In the genomic region with DNA sequence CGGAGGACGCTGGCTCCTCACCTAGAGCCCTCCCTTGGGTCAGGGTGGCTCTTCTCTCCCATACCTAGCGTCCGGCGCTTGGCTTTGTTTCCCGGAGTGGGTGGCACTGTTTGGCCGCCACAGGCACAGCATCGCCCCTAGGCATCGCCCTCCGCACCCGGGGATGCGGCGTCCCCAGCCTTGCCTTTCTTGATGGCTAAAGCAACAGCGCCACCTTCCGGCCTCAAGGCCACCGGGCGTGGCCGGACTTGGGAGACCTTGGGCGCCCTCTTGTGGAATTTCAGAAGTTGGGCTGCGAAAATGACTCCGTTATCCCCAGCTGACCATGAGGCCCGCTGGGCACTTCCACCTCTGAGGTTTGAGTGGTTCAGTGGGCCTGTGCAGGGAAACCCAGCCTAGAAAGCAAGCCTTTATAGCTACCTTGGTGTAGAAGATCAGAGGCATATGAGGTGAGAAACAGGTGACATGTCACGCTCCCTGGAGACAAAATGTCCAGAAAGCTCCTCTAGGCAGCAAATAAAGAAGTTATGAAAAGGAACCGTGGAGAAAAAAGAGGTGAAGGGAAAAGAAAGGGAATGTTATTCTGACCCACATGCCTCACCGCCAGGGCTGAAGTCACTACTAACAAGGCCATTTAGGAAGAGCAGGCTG, we compare ENCODE assay signal across 8 cellular contexts. TPM values are rescaled to one million over a fixed set of nuclear protein-coding genes. Genes with fewer than 3 reads are reported as not detected.
DNase-seq lines count a peak whose midpoint lies in the region; ATAC-seq and TF ChIP-seq lines count a peak whose summit lies in the region.

No MANE protein-coding gene starts in this region.

- H3K79me2 ChIP-seq in H9 (ENCODE audit: insufficient read depth, low read length), result no peaks in the 10 kb centered on the region

- H2BK120ac ChIP-seq in H9 (ENCODE audit: low read depth, low read length, poor library complexity, severe bottlenecking), result no peak overlapping the region

- no peak overlapping the region for H2AFZ ChIP-seq in H9 (ENCODE audit: low read length)

- no peak overlapping the region for H3K14ac ChIP-seq in H9 (ENCODE audit: insufficient read depth, low read length)

- H3K9ac ChIP-seq in H9 (ENCODE audit: extremely low read depth, insufficient read length, low read length) (no peak overlapping the region), subcutaneous abdominal adipose tissue (ENCODE audit: low read length in 5 of 5) (peak overlapping the region in 1 of 5 donors; percentile 57)

- no peaks in the 10 kb centered on the region for H4K20me1 ChIP-seq in H9 (ENCODE audit: control insufficient read depth, insufficient read depth, insufficient read length)

- H3K27me3 Mint-ChIP-seq in H9 (ENCODE audit: low read depth), result peaks cover 6% of the 10 kb centered on the region
- peaks cover 12% of the 10 kb centered on the region for H3K27me3 Mint-ChIP-seq in activated T-helper 17 cell treated with anti-CD3 and anti-CD28 coated beads, Interleukin-2, amount 50 U/mL, for 72 hours

- H3K4ac ChIP-seq in H9 (ENCODE audit: low read depth, low read length), result no peak overlapping the region

- H4K5ac ChIP-seq in H9 (ENCODE audit: insufficient read length, low read depth, low read length), result no peak overlapping the region

- no peak overlapping the region for H3K27ac Mint-ChIP-seq in H9
- peak overlapping the region; percentile 60 for H3K27ac Mint-ChIP-seq in activated T-helper 17 cell treated with anti-CD3 and anti-CD28 coated beads, Interleukin-2, amount 50 U/mL, for 72 hours

- no peak overlapping the region for H2BK5ac ChIP-seq in H9 (ENCODE audit: insufficient read length, low read length)

- H3K27me3 ChIP-seq in H9 (ENCODE audit: insufficient read depth, low read length), result no peaks in the 10 kb centered on the region
- no peaks in the 10 kb centered on the region for H3K27me3 ChIP-seq in MG63
- no peaks in the 10 kb centered on the region for H3K27me3 ChIP-seq in subcutaneous abdominal adipose tissue (ENCODE audit: control insufficient read depth in 5 of 5, insufficient read depth in 4 of 5, low read length in 5 of 5)

- no peak overlapping the region for H3K56ac ChIP-seq in H9 (ENCODE audit: insufficient read length, low read depth, low read length)

- H3K36me3 Mint-ChIP-seq in H9 (ENCODE audit: insufficient read depth in 1 of 3, low read depth in 3 of 3), result no peaks in the 10 kb centered on the region; a peak in 1 of 7 replicates
- H3K36me3 Mint-ChIP-seq in activated T-helper 17 cell treated with anti-CD3 and anti-CD28 coated beads, Interleukin-2, amount 50 U/mL, for 72 hours (ENCODE audit: low read depth), result no peaks in the 10 kb centered on the region

- no peak overlapping the region for H4K91ac ChIP-seq in H9 (ENCODE audit: insufficient read length, low read depth, low read length)

- no peak overlapping the region for H3K18ac ChIP-seq in H9 (ENCODE audit: insufficient read length, low read depth, low read length)

- no peaks in the 10 kb centered on the region for H3K9me3 ChIP-seq in H9 (ENCODE audit: control insufficient read depth, low read depth, low read length)
- 0 out of 2 replicates have a peak, but pooled peaks cover under 1% of the 10 kb centered on the region for H3K9me3 ChIP-seq in MG63
- H3K9me3 ChIP-seq in subcutaneous abdominal adipose tissue (ENCODE audit: control insufficient read depth in 5 of 5, low read length in 5 of 5), result no peaks in the 10 kb centered on the region

- no peak overlapping the region for H2BK15ac ChIP-seq in H9 (ENCODE audit: low read depth, low read length)

- no peak overlapping the region for H3K23ac ChIP-seq in H9 (ENCODE audit: insufficient read length, low read depth, low read length)

- TF ChIP-seq CTCF in H9 (conservative IDR thresholded peaks at IDR 0.05) (peak; percentile 100), fibroblast of villous mesenchyme (IDR thresholded peaks at IDR 0.05; ENCODE audit: insufficient read depth, low read depth, low read length) (peak; percentile 100)

- H3K36me3 ChIP-seq in MG63 (no peaks in the 10 kb centered on the region), subcutaneous abdominal adipose tissue (ENCODE audit: control insufficient read depth in 5 of 5, insufficient read depth in 5 of 5, low read length in 5 of 5) (no peaks in the 10 kb centered on the region)

- H3K4me3 ChIP-seq in MG63, result no peak overlapping the region
- no peak overlapping the region for H3K4me3 ChIP-seq in fibroblast of villous mesenchyme (ENCODE audit: low read depth, low read length)
- H3K4me3 ChIP-seq in subcutaneous abdominal adipose tissue (ENCODE audit: low read depth in 1 of 5, low read length in 5 of 5), result no peak overlapping the region

- H4K8ac ChIP-seq in H9 (replicated peaks; ENCODE audit: insufficient read length, low read depth, low read length), result no peak overlapping the region

- peaks cover 7 to 14% of the 10 kb centered on the region in 2 experiments for H3K4me1 Mint-ChIP-seq in H9
- H3K4me1 Mint-ChIP-seq in activated T-helper 17 cell treated with anti-CD3 and anti-CD28 coated beads, Interleukin-2, amount 50 U/mL, for 72 hours, result no peaks in the 10 kb centered on the region

- H3T11ph ChIP-seq in H9 (ENCODE audit: low read length), result no peak overlapping the region

- 0 out of 5 replicates have a peak overlapping the region, but pooled peaks of 1 of the 2 experiments have one; percentile 14 for H3K4me3 Mint-ChIP-seq in H9
- H3K4me3 Mint-ChIP-seq in activated T-helper 17 cell treated with anti-CD3 and anti-CD28 coated beads, Interleukin-2, amount 50 U/mL, for 72 hours, result no peak overlapping the region

- no peak overlapping the region for H3K4me2 ChIP-seq in H9 (ENCODE audit: insufficient read depth, insufficient read length, low read length)

- H3K4me1 ChIP-seq in H9 (ENCODE audit: insufficient read depth, low read length) (no peaks in the 10 kb centered on the region), subcutaneous abdominal adipose tissue (ENCODE audit: control insufficient read depth in 5 of 5, insufficient read depth in 5 of 5, low read length in 5 of 5) (peaks cover 0 to 49% (median 36%) of the 10 kb centered on the region in 5 donors)

- no peaks in the 10 kb centered on the region for H3K23me2 ChIP-seq in H9 (ENCODE audit: insufficient read length, low read depth, low read length, poor library complexity, severe bottlenecking)

- H2AK5ac ChIP-seq in H9 (ENCODE audit: insufficient read length, low read length), result no peak overlapping the region

- WGBS in H9 (ENCODE audit: extremely low coverage, insufficient read length, low lambda C conversion rate), result no CpG with 5 or more reads among the region's 25 CpGs

- H3K79me1 ChIP-seq in H9 (ENCODE audit: insufficient read depth, low read depth, low read length, poor library complexity, severe bottlenecking), result no peaks in the 10 kb centered on the region

- H3K27ac ChIP-seq in H9 (ENCODE audit: insufficient read length, low read depth, low read length) (no peak overlapping the region), subcutaneous abdominal adipose tissue (ENCODE audit: low read depth, low read length) (peak overlapping the region; percentile 13)

- DNase-seq in ELF-1 (ENCODE audit: low read depth, low spot score) (peak; percentile 94), H9 (peak; percentile 93), MG63 (peak; percentile 68), RPMI8226 (peak; percentile 85), fibroblast of villous mesenchyme (ENCODE audit: low read depth) (peak; percentile 96), non-pigmented ciliary epithelial cell (ENCODE audit: low read depth) (peak; percentile 67)

- H3K9me3 Mint-ChIP-seq in H9, result peaks cover 2 to 3% of the 10 kb centered on the region in 2 experiments; a peak in 4 of 5 replicates
- no peaks in the 10 kb centered on the region for H3K9me3 Mint-ChIP-seq in activated T-helper 17 cell treated with anti-CD3 and anti-CD28 coated beads, Interleukin-2, amount 50 U/mL, for 72 hours

- no peak overlapping the region for H2BK20ac ChIP-seq in H9 (ENCODE audit: low read depth, low read length, poor library complexity, severe bottlenecking)

- no peak overlapping the region for H2BK12ac ChIP-seq in H9 (ENCODE audit: insufficient read length, low read depth, low read length)

- peak; percentile 90 for ATAC-seq in activated T-helper 17 cell treated with anti-CD3 and anti-CD28 coated beads, Interleukin-2, amount 50 U/mL, for 72 hours (replicated peaks)

RNA-seq across cellular contexts. Expression of gene SNX19, which starts 54.3 kb away (rescaled TPM):
- 32.9 and 34.4 TPM in 2 replicates for total RNA-seq in H9 (2021)
- 10.5 and 22.2 TPM in 2 replicates for total RNA-seq in MG63 (2014; rRNA removed; shearing (Covaris generic); ENCODE audit: low replicate concordance)
- total RNA-seq in activated T-helper 17 cell treated with anti-CD3 and anti-CD28 coated beads, Interleukin-2, amount 50 U/mL, for 72 hours, result 10 to 100 TPM; 16.4 to 33.8 TPM
- total RNA-seq in fibroblast of villous mesenchyme, result 96.3 and 106 TPM in 2 replicates
